Comparison of ENCODE assay signal across 13 cellular contexts in the genomic region with DNA sequence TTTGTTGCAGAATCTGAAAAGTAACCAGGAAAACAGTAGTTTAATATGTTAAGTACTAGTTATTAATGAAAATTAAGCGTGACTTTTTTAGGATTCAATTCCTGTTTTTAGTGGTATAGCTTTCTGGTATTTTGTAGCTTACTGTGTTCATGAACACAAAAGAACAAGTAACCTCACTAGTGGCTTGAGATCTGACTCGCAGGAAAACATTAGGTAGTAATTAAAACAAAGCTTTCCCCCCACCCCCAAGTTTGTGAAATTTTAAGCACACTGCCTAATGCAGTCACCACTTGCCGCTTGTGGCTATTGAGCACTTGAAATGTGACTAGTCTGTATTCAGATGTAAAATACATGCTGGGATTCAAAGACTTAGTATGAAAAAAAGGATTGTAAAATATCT.
DNase-seq lines count a peak whose midpoint lies in the region; ATAC-seq, FAIRE-seq and TF ChIP-seq lines count a peak whose summit lies in the region.
"Had no signal": no experiment of that assay in that cellular context is flagged by ENCODE, and none has a peak within 500 bp of the region (broad histone marks: within the 10 kb centered on the region; RNA-seq: fewer than 3 reads in every experiment).

No MANE protein-coding gene starts in this region.

- peak overlapping the region; percentile 77 for H4K5ac ChIP-seq in H1 (ENCODE audit: insufficient read length, low read depth, low read length)

- no peak for TF ChIP-seq RAD21 in H1 (IDR thresholded peaks at IDR 0.05 in 1 of 2, conservative IDR thresholded peaks at IDR 0.05 in 1 of 2; ENCODE audit: low read depth in 2 of 2, low read length in 2 of 2)

- peak; percentile 62 for FAIRE-seq in H1 (lab: Jason Lieb, UNC)

- CTCF ChIA-PET in H1 (lab: Charles Lee; ENCODE audit: partially characterized antibody), result interaction anchor here (1.5 kb wide), 1 partner anchor 215 kb away, joined by 4 read pairs; no protein-coding TSS in a partner anchor

- H3K27me3 ChIP-seq in H1 (replicated peaks in 1 of 4; ENCODE audit: control insufficient read depth in 3 of 4, extremely low read depth in 1 of 4, insufficient read depth in 3 of 4, low read length in 3 of 4) (no peaks in the 10 kb centered on the region), right atrium auricular region (no peaks in the 10 kb centered on the region), testis (no peaks in the 10 kb centered on the region), esophagus muscularis mucosa (no peaks in the 10 kb centered on the region)

- H3K4me3 ChIP-seq in H1 (ENCODE audit: extremely low read depth in 1 of 4, insufficient read depth in 2 of 4, low read depth in 3 of 4, low read length in 4 of 4), result peak overlapping the region in 1 of 4 experiments; percentile 44; a peak in 1 of 8 replicates
- H3K4me3 ChIP-seq in right atrium auricular region, result no peak overlapping the region
- no peak overlapping the region for H3K4me3 ChIP-seq in testis
- H3K4me3 ChIP-seq in esophagus muscularis mucosa, result no peak overlapping the region

- POLR2A ChIA-PET in H1 (lab: Charles Lee; ENCODE audit: partially characterized antibody), result interaction anchor here (0.8 kb wide), 1 partner anchor 293 kb away, joined by 3 read pairs; no protein-coding TSS in a partner anchor

- no peak overlapping the region for H3K14ac ChIP-seq in H1 (ENCODE audit: insufficient read length)

- no peak overlapping the region for H2BK20ac ChIP-seq in H1 (ENCODE audit: low read length)

- TF ChIP-seq POLR2A in GM18505 (IDR thresholded peaks at IDR 0.05; ENCODE audit: borderline replicate concordance, extremely low read depth, insufficient read depth, insufficient read length), result no peak
- TF ChIP-seq POLR2A in H1 (IDR thresholded peaks at IDR 0.05; ENCODE audit: control extremely low read depth in 1 of 2, low read depth in 2 of 2, low read length in 2 of 2), result no peak
- TF ChIP-seq POLR2A in testis (IDR thresholded peaks at IDR 0.05), result no peak
- no peak for TF ChIP-seq POLR2A in esophagus muscularis mucosa (IDR thresholded peaks at IDR 0.05; ENCODE audit: low read depth)

- H3K56ac ChIP-seq in H1 (replicated peaks; ENCODE audit: insufficient read length, low read depth, low read length), result no peak overlapping the region

- no peak overlapping the region for H4K91ac ChIP-seq in H1 (replicated peaks; ENCODE audit: insufficient read length, low read length)

- DNase-seq in LHCN-M2 (ENCODE audit: low read depth) (peak; percentile 24), H1 (ENCODE audit: low read depth in 1 of 2, low spot score in 2 of 2) (no peak), right atrium auricular region (ENCODE audit: low spot score) (no peak), testis (no peak), esophagus muscularis mucosa (ENCODE audit: extremely low spot score) (no peak)
- DNase-seq: activated naive CD8-positive, alpha-beta T cell treated with anti-CD3 and anti-CD28 coated beads for 36 hours; CD4-positive, CD25-positive, alpha-beta regulatory T cell; kidney; stimulated activated CD4-positive, alpha-beta T cell treated with anti-CD3 and anti-CD28 coated beads, Interleukin-15, amount 100 ng/mL, for 24 hours; T-helper 1 cell had no signal

- no peak overlapping the region for H2BK120ac ChIP-seq in H1 (replicated peaks; ENCODE audit: low read depth, low read length)

- ATAC-seq in GM18505 (IDR thresholded peaks at IDR 0.05; ENCODE audit: unreplicated experiment) (peak; percentile 42), GM21723 (IDR thresholded peaks at IDR 0.05; ENCODE audit: unreplicated experiment) (peak; percentile 57), GM19023 (IDR thresholded peaks at IDR 0.05; ENCODE audit: unreplicated experiment) (no peak)

- no peak overlapping the region for H2BK15ac ChIP-seq in H1 (ENCODE audit: low read length)

- no peak overlapping the region for H2AFZ ChIP-seq in H1 (ENCODE audit: low read length)

- no peak overlapping the region for H2AK5ac ChIP-seq in H1 (ENCODE audit: low read depth, low read length)

- no peak overlapping the region for H3K27ac ChIP-seq in H1 (ENCODE audit: low read depth, low read length)
- no peak overlapping the region for H3K27ac ChIP-seq in right atrium auricular region
- H3K27ac ChIP-seq in testis, result no peak overlapping the region
- no peak overlapping the region for H3K27ac ChIP-seq in esophagus muscularis mucosa (replicated peaks in 1 of 4)

- H3K4ac ChIP-seq in H1 (replicated peaks; ENCODE audit: insufficient read length, low read depth, low read length), result no peak overlapping the region

- H3K18ac ChIP-seq in H1 (ENCODE audit: extremely low read depth, low read length), result no peak overlapping the region

- H3K79me1 ChIP-seq in H1 (ENCODE audit: low read depth, low read length), result no peaks in the 10 kb centered on the region

- intact Hi-C loops in testis (cut with DNase I; ENCODE audit: low total_unique reads), result no loop called here
- intact Hi-C loops in esophagus muscularis mucosa (cut with DNase I), result no loop called here

- no peaks in the 10 kb centered on the region for H3K23me2 ChIP-seq in H1 (ENCODE audit: low read depth, low read length)

- H3K4me1 ChIP-seq in H1 (replicated peaks in 1 of 4; ENCODE audit: control insufficient read depth in 3 of 4, insufficient read depth in 4 of 4, low read length in 3 of 4) (peaks cover 0 to 8% (median 4%) of the 10 kb centered on the region in 4 experiments; a peak in 3 of 7 replicates), right atrium auricular region (no peaks in the 10 kb centered on the region), testis (no peaks in the 10 kb centered on the region), esophagus muscularis mucosa (no peaks in the 10 kb centered on the region)

- H3K23ac ChIP-seq in H1 (ENCODE audit: insufficient read length), result no peak overlapping the region

- no peak overlapping the region for H3K9ac ChIP-seq in H1 (replicated peaks in 1 of 4; ENCODE audit: extremely low read depth in 1 of 4, low read depth in 3 of 4, low read length in 3 of 4)

- 19% methylated on average over 3 of the region's 3 CpGs; no CpG with 5 or more reads in 1 of the 2 experiments for WGBS in H1 (ENCODE audit: extremely low coverage in 1 of 2, insufficient coverage in 1 of 2, insufficient read length in 1 of 2, insufficient replicate concordance in 2 of 2, low coverage in 1 of 2, low lambda C conversion rate in 2 of 2, missing lambda C conversion rate in 1 of 2), 2 experiments
- 84 to 92% methylated on average over 3 of the region's 3 CpGs for WGBS in testis, 2 donors
- WGBS in esophagus muscularis mucosa, result 89% methylated on average over 3 of the region's 3 CpGs

- H3K4me2 ChIP-seq in H1 (ENCODE audit: insufficient read depth in 1 of 2, low read depth in 2 of 2, low read length in 2 of 2), result peak overlapping the region; percentile 27 to 46

- H3K36me3 ChIP-seq in H1 (ENCODE audit: control insufficient read depth in 2 of 4, insufficient read depth in 4 of 4, low read length in 3 of 4), result no peaks in the 10 kb centered on the region
- no peaks in the 10 kb centered on the region for H3K36me3 ChIP-seq in right atrium auricular region
- no peaks in the 10 kb centered on the region for H3K36me3 ChIP-seq in testis (ENCODE audit: low read depth, missing control alignments)
- H3K36me3 ChIP-seq in esophagus muscularis mucosa, result peaks cover 0 to 5% (median 0%) of the 10 kb centered on the region in 4 donors

- no peak for TF ChIP-seq CTCF in H1 (IDR thresholded peaks at IDR 0.05; ENCODE audit: control extremely low read depth in 1 of 3, insufficient read depth in 1 of 3, low read depth in 1 of 3, low read length in 3 of 3)
- TF ChIP-seq CTCF in right atrium auricular region (IDR thresholded peaks at IDR 0.05), result no peak
- no peak for TF ChIP-seq CTCF in testis (IDR thresholded peaks at IDR 0.05)
- no peak for TF ChIP-seq CTCF in esophagus muscularis mucosa (IDR thresholded peaks at IDR 0.05)

- no peaks in the 10 kb centered on the region for H3K79me2 ChIP-seq in H1 (ENCODE audit: control insufficient read depth in 1 of 2, insufficient read depth in 2 of 2, low read length in 2 of 2)

- no peak overlapping the region for H2BK12ac ChIP-seq in H1 (ENCODE audit: low read depth, low read length)

- no peak overlapping the region for H4K8ac ChIP-seq in H1 (ENCODE audit: extremely low read depth, insufficient read depth, low read length)

- TF ChIP-seq EP300 in H1 (IDR thresholded peaks at IDR 0.05; ENCODE audit: borderline replicate concordance in 1 of 2, low read depth in 2 of 2, low read length in 2 of 2), result no peak
- TF ChIP-seq EP300 in esophagus muscularis mucosa (IDR thresholded peaks at IDR 0.05), result no peak

- H3K9me3 ChIP-seq in H1 (ENCODE audit: insufficient read depth in 2 of 2, low read depth in 1 of 2, low read length in 1 of 2) (no peaks in the 10 kb centered on the region), right atrium auricular region (no peaks in the 10 kb centered on the region), testis (no peaks in the 10 kb centered on the region), esophagus muscularis mucosa (no peaks in the 10 kb centered on the region)

- no peak overlapping the region for H2BK5ac ChIP-seq in H1 (ENCODE audit: low read depth, low read length)

- H4K20me1 ChIP-seq in H1 (replicated peaks in 1 of 2; ENCODE audit: control insufficient read depth in 1 of 2, insufficient read depth in 2 of 2, low read length in 2 of 2), result no peaks in the 10 kb centered on the region

TF ChIP-seq in H1, 55 proteins besides CTCF, POLR2A, EP300 and RAD21 (continues in another document):
- TF ChIP-seq TCF12 (IDR thresholded peaks at IDR 0.05; ENCODE audit: low read depth, low read length), result no peak
- TF ChIP-seq POU5F1 (IDR thresholded peaks at IDR 0.05; ENCODE audit: low read depth, low read length), result 0 out of 2 replicates have a peak, but pooled peaks have one; percentile 13
- TF ChIP-seq TBP (IDR thresholded peaks at IDR 0.05; ENCODE audit: low read depth, low read length), result no peak
- no peak for TF ChIP-seq CEBPB (IDR thresholded peaks at IDR 0.05; ENCODE audit: low read depth, low read length)
- no peak for TF ChIP-seq BACH1 (IDR thresholded peaks at IDR 0.05; ENCODE audit: low read length)
- no peak for TF ChIP-seq HDAC6 (IDR thresholded peaks at IDR 0.05; ENCODE audit: low read depth, low read length)
- peak in 1 of 2 experiments; percentile 28 for TF ChIP-seq BCL11A (IDR thresholded peaks at IDR 0.05; ENCODE audit: low read depth in 2 of 2, low read length in 2 of 2)
- TF ChIP-seq BRCA1 (IDR thresholded peaks at IDR 0.05; ENCODE audit: low read depth, low read length), result no peak
- TF ChIP-seq RNF2 (IDR thresholded peaks at IDR 0.05; ENCODE audit: borderline replicate concordance, low read depth, low read length, missing control alignments, poor library complexity, severe bottlenecking), result no peak
- peak; percentile 70 for TF ChIP-seq NANOG (IDR thresholded peaks at IDR 0.05; ENCODE audit: insufficient read depth, low read depth, low read length, poor library complexity, severe bottlenecking)
- no peak for TF ChIP-seq ATF3 (IDR thresholded peaks at IDR 0.05; ENCODE audit: insufficient read depth, low read depth, low read length)
- TF ChIP-seq KDM4A (IDR thresholded peaks at IDR 0.05; ENCODE audit: low read depth, low read length, severe bottlenecking), result no peak
